7 cellular contexts compared by ENCODE assay signal in the genomic region with DNA sequence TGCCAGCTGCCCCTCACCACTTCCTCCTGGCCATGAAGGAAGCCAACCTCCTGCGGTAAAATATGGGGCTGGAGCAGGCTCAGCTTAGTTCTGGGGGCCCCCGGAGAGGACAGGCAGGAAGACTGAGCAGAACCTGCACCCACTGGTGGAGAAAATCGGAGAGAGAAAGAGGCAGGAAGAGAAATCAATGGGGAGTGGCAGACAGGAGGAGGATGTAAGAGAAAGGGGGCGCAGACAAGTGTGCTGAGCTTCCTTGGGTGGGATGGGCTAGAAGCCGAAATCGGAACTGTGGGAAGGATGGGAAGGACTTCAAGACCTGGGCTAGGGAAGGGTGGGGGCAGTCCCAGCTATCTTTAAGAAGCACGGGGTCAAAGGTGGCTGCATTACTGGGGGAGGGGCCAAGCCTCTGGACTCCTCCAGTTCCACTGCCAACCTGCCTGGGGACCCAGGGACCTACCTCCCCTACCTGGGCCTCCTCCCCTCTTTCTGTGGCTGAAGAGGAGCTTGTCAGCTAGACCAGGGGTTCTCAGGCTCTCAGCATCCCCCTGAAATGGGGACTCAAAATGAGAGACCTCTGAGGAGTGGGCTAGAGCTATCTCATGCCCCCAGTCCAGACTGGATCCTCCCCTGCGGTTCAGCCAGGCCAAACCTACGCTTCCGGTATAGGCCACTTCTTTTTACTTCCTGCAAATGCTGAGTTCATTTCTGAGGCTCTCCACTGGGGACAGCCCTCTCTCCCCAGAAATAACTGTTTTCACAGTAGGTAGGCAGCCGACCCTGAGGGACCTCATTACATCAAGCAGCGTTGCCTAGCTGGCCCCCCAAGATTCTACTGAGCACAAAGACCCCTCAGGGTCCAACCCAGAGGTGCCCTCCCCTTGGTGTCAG. TPM values are rescaled to one million over a fixed set of nuclear protein-coding genes. Genes with fewer than 3 reads are reported as not detected.
DNase-seq lines count a peak whose midpoint lies in the region; ATAC-seq and TF ChIP-seq lines count a peak whose summit lies in the region.

No MANE protein-coding gene starts in this region.

- H3K36me3 ChIP-seq in PC-9 (ENCODE audit: low read depth), result no peaks in the 10 kb centered on the region
- H3K36me3 ChIP-seq in gastrocnemius medialis, result no peaks in the 10 kb centered on the region

- H3K4me3 ChIP-seq in PC-9, result no peak overlapping the region
- no peak overlapping the region for H3K4me3 ChIP-seq in gastrocnemius medialis

- peak overlapping the region; percentile 94 to 99 (median 96) for H3K27ac Mint-ChIP-seq in immature natural killer cell

- CTCF ChIA-PET in PC-9 (lab: Charles Lee), result no interaction called here

- no peak for TF ChIP-seq CTCF in PC-9 (conservative IDR thresholded peaks at IDR 0.05)
- no peak for TF ChIP-seq CTCF in gastrocnemius medialis (IDR thresholded peaks at IDR 0.05 in 4 of 5, conservative IDR thresholded peaks at IDR 0.05 in 1 of 5)

- no peaks in the 10 kb centered on the region for H3K79me2 ChIP-seq in PC-9 (ENCODE audit: low read depth)

- ATAC-seq in GM18873 (IDR thresholded peaks at IDR 0.05; ENCODE audit: low FRiP score, unreplicated experiment) (peak; percentile 91), HG02571 (IDR thresholded peaks at IDR 0.05; ENCODE audit: unreplicated experiment) (peak; percentile 68), gastrocnemius medialis (no peak)

- H3K4me3 Mint-ChIP-seq in immature natural killer cell, result peak overlapping the region; percentile 69 to 84 (median 75)

- H3K27me3 ChIP-seq in PC-9 (ENCODE audit: insufficient read depth, low read depth) (no peaks in the 10 kb centered on the region), gastrocnemius medialis (no peaks in the 10 kb centered on the region)

- POLR2A ChIA-PET in PC-9 (lab: Charles Lee; ENCODE audit: unreplicated experiment), result no interaction called here

- H3K27ac ChIP-seq in PC-9 (no peak overlapping the region), gastrocnemius medialis (no peak overlapping the region)

- H3K9me3 Mint-ChIP-seq in immature natural killer cell, result no peaks in the 10 kb centered on the region

- peaks cover 40 to 46% of the 10 kb centered on the region in 2 donors for H3K4me1 Mint-ChIP-seq in immature natural killer cell

- in situ Hi-C loops in gastrocnemius medialis (cut with MboI; ENCODE audit: low sequenced_read_pairs in 4 of 4), result no loop called here

- peaks cover 0 to 3% (median 0%) of the 10 kb centered on the region in 3 donors for H3K36me3 Mint-ChIP-seq in immature natural killer cell

- TF ChIP-seq POLR2A in gastrocnemius medialis (IDR thresholded peaks at IDR 0.05), result no peak

- peaks cover 29% of the 10 kb centered on the region for H3F3A ChIP-seq in PC-9 (ENCODE audit: insufficient read depth, low read depth)

- H3K4me1 ChIP-seq in PC-9 (replicated peaks; ENCODE audit: insufficient read depth) (peaks cover 42% of the 10 kb centered on the region), gastrocnemius medialis (no peaks in the 10 kb centered on the region)

- no TSS peak for BruUV-seq in PC-9 (replicated peaks; lab: Mats Ljungman, UMichigan)

- no peaks in the 10 kb centered on the region for H4K20me1 ChIP-seq in PC-9 (ENCODE audit: insufficient read depth)

- peaks cover 2 to 7% (median 5%) of the 10 kb centered on the region in 3 donors for H3K27me3 Mint-ChIP-seq in immature natural killer cell (ENCODE audit: low read depth in 3 of 3)

- intact Hi-C loops in PC-9 (cut with micrococcal nuclease; ENCODE audit: unreplicated experiment) (no loop called here), gastrocnemius medialis (cut with DNase I; ENCODE audit: low total_unique reads) (no loop called here)

- no peak overlapping the region for H3K4me2 ChIP-seq in PC-9

- H2AFZ ChIP-seq in PC-9, result no peak overlapping the region

- no peaks in the 10 kb centered on the region for H3K9me3 ChIP-seq in PC-9 (ENCODE audit: insufficient read depth, low read depth)
- H3K9me3 ChIP-seq in gastrocnemius medialis, result no peaks in the 10 kb centered on the region

- H3K9me2 ChIP-seq in PC-9 (ENCODE audit: insufficient read depth), result no peaks in the 10 kb centered on the region

- DNase-seq in NOMO-1 treated with DMSO at 0.1 percent for 48 hours (lab: John Stamatoyannopoulos, UW; ENCODE audit: unreplicated experiment), result peak; percentile 89
- DNase-seq in immature natural killer cell, result peak; percentile 75 to 82 (median 80)
- DNase-seq in glomerular visceral epithelial cell (ENCODE audit: extremely low spot score), result no peak
- DNase-seq in PC-9, result no peak
- DNase-seq in gastrocnemius medialis, result no peak

RNA-seq across cellular contexts. Expression of gene B3GNT7, which starts 33.6 kb away (rescaled TPM):
- 1 to 10 TPM; 5.8 to 8.9 (median 7.8) TPM for polyA plus RNA-seq in immature natural killer cell
- 14.0 and 25.8 TPM in 2 replicates for total RNA-seq in PC-9 (2021)
- total RNA-seq in gastrocnemius medialis, result under 1 TPM; 0.10 to 0.60 (median 0.44) TPM

Comparison
In these comparisons a context has a peak if more than half of its experiments do, and no peak if none do; other contexts are left out.
1. ATAC-seq: peak in GM18873 (single experiment) and HG02571 (single experiment); none in gastrocnemius medialis (0 of 2).
2. DNase-seq: peak in NOMO-1 treated with DMSO at 0.1 percent for 48 hours (single experiment) and immature natural killer cell (3 of 3); none in glomerular visceral epithelial cell (single experiment), PC-9 (0 of 2) and gastrocnemius medialis (0 of 2).